16 cellular contexts compared by ENCODE assay signal in genomic region chr2:143907801-143908200, GRCh38.
DNase-seq lines count a peak whose midpoint lies in the region; TF ChIP-seq lines count a peak whose summit lies in the region.
"Had no signal": no experiment of that assay in that cellular context is flagged by ENCODE, and none has a peak within 500 bp of the region (broad histone marks: within the 10 kb centered on the region; RNA-seq: fewer than 3 reads in every experiment).

No MANE protein-coding gene starts in this region.

- no peak overlapping the region for H3K27ac ChIP-seq in adrenal gland
- H3K27ac ChIP-seq: C4-2B, HL-60, KMS-11, PC-9 had no signal

- intact Hi-C loops in adrenal gland (cut with DNase I) (no loop called here), Caco-2 (cut with micrococcal nuclease; ENCODE audit: unreplicated experiment) (no loop called here)

- H3K9me3 Mint-ChIP-seq in Caco-2 (ENCODE audit: unreplicated experiment): no peaks in the 10 kb centered on the region

- H3K9me3 ChIP-seq in adrenal gland (replicated peaks in 1 of 3) (no peaks in the 10 kb centered on the region), Caco-2 (no peaks in the 10 kb centered on the region)

- no peak overlapping the region for H3K4me3 Mint-ChIP-seq in Caco-2 (ENCODE audit: unreplicated experiment)

- no peak for TF ChIP-seq POLR2A in adrenal gland (IDR thresholded peaks at IDR 0.05)

- H3K4me1 Mint-ChIP-seq in Caco-2 (ENCODE audit: low read depth, unreplicated experiment): no peaks in the 10 kb centered on the region

- H3K27me3 ChIP-seq in adrenal gland: no peaks in the 10 kb centered on the region
- no peaks in the 10 kb centered on the region for H3K27me3 ChIP-seq in Caco-2 (replicated peaks; ENCODE audit: control insufficient read depth, insufficient read depth, low read length)

- H3K4me1 ChIP-seq in adrenal gland (replicated peaks in 1 of 2): no peaks in the 10 kb centered on the region
- H3K4me1 ChIP-seq in Caco-2: no peaks in the 10 kb centered on the region

- POLR2A ChIA-PET in Caco-2 (lab: Charles Lee): no interaction called here

- H3K4me3 ChIP-seq in fibroblast of pulmonary artery (replicated peaks; ENCODE audit: low read depth, low read length): no peak overlapping the region
- H3K4me3 ChIP-seq in adrenal gland: no peak overlapping the region
- H3K4me3 ChIP-seq in Caco-2 (ENCODE audit: low read depth, low read length): no peak overlapping the region
- H3K4me3 ChIP-seq: PC-9 had no signal

- no TSS peak for BruUV-seq in Caco-2 (replicated peaks; lab: Mats Ljungman, UMichigan)

- H3K36me3 Mint-ChIP-seq in Caco-2 (ENCODE audit: insufficient read depth, unreplicated experiment): no peaks in the 10 kb centered on the region

- no peak overlapping the region for H3K27ac Mint-ChIP-seq in Caco-2 (ENCODE audit: unreplicated experiment)

- H3K27me3 Mint-ChIP-seq in Caco-2 (ENCODE audit: insufficient read depth, unreplicated experiment): peaks cover 7% of the 10 kb centered on the region

- WGBS in adrenal gland, 4 donors: 89 to 93% (median 90%) methylated on average over 7 of the region's 7 CpGs

- TF ChIP-seq CTCF in fibroblast of pulmonary artery (IDR thresholded peaks at IDR 0.05; ENCODE audit: low read length, missing control alignments) (no peak), adrenal gland (IDR thresholded peaks at IDR 0.05) (no peak), Caco-2 (IDR thresholded peaks at IDR 0.05; ENCODE audit: insufficient read depth in 1 of 2, low read depth in 1 of 2, low read length in 1 of 2, severe bottlenecking in 1 of 2, unreplicated experiment in 1 of 2) (no peak)

- DNase-seq in ELR (ENCODE audit: low read depth) (peak; percentile 63), M059J (ENCODE audit: low read depth) (peak; percentile 36), fibroblast of pulmonary artery (ENCODE audit: low read depth) (peak; percentile 12), adrenal gland (no peak), Caco-2 (no peak), HK-2 (ENCODE audit: unreplicated experiment) (no peak)
- no peak for DNase-seq in activated naive CD4-positive, alpha-beta T cell treated with anti-CD3 and anti-CD28 coated beads, Interleukin-2, amount 50 U/mL, for 16 hours
- DNase-seq: DMS153, NCI-H1105 treated with DMSO at 0.1 percent for 48 hours, NCI-H187 treated with DMSO at 0.1 percent for 48 hours, NCI-H446 treated with DMSO at 0.1 percent for 48 hours, NCI-H748 treated with DMSO at 0.1 percent for 48 hours, PC-9 had no signal

- CTCF ChIA-PET in Caco-2 (lab: Charles Lee): no interaction called here

- H3K36me3 ChIP-seq in adrenal gland (replicated peaks in 1 of 2) (no peaks in the 10 kb centered on the region), Caco-2 (ENCODE audit: control insufficient read depth, insufficient read depth, low read length) (no peaks in the 10 kb centered on the region)

Comparison
In these comparisons a context has a peak if more than half of its experiments do, and no peak if none do; other contexts are left out.
1. DNase-seq: peak in ELR (single experiment), M059J (single experiment) and fibroblast of pulmonary artery (single experiment); none in adrenal gland (0 of 7), Caco-2 (0 of 2), HK-2 (single experiment) and activated naive CD4-positive, alpha-beta T cell treated with anti-CD3 and anti-CD28 coated beads, Interleukin-2, amount 50 U/mL, for 16 hours (single experiment).